ENCODE assay signal across 20 cellular contexts in the genomic region with DNA sequence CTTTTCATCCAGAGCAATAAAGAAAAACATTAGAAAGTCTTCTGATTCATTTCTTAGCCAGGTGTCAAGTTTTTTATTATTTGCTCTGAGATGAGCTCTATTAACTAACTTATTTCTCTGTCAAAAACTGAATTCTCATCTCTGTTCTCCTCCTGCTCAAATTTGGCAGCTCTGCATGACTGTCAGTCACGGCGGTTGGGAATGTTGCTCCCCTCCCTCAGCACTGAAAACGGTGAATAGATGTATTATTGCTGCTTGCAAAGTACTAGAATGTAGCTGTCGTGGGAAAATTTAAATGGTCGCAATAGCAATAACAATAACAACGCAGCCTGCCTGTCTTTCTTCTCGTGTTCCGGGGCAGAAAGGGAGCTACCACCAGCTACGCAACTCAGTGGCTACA.
DNase-seq lines count a peak whose midpoint lies in the region; ATAC-seq and TF ChIP-seq lines count a peak whose summit lies in the region.
"Had no signal": no experiment of that assay in that cellular context is flagged by ENCODE, and none has a peak within 500 bp of the region (broad histone marks: within the 10 kb centered on the region; RNA-seq: fewer than 3 reads in every experiment).

No MANE protein-coding gene starts in this region.

- H3K4me1 ChIP-seq in HUES48 (ENCODE audit: control insufficient read depth, insufficient read depth, low read length): peaks cover 25% of the 10 kb centered on the region

- peaks cover 7% of the 10 kb centered on the region for H3K27me3 Mint-ChIP-seq in chondrocyte (ENCODE audit: low read depth)

- peaks cover 52% of the 10 kb centered on the region for H3K4me1 Mint-ChIP-seq in chondrocyte (ENCODE audit: low read depth)

- H3K27ac Mint-ChIP-seq in chondrocyte (ENCODE audit: unreplicated experiment): peak overlapping the region; percentile 62
- H3K27ac Mint-ChIP-seq: CD8-positive, alpha-beta memory T cell; HFFc6 had no signal

- ATAC-seq in HG02642 (IDR thresholded peaks at IDR 0.05; ENCODE audit: poor library complexity, unreplicated experiment): no peak

- no peaks in the 10 kb centered on the region for H3K27me3 ChIP-seq in HUES48 (ENCODE audit: control insufficient read depth, insufficient read depth, low read length)

- TF ChIP-seq CTCF in chondrocyte (IDR thresholded peaks at IDR 0.05): no peak

- no peak for DNase-seq in chondrocyte (ENCODE audit: low spot score)
- DNase-seq in iPS-NIHi11 (ENCODE audit: low spot score): peak; percentile 13
- peak; percentile 39 for DNase-seq in putamen (ENCODE audit: low spot score)
- DNase-seq in NAMALWA (ENCODE audit: low spot score): no peak
- no peak for DNase-seq in T1000 (lab: John Stamatoyannopoulos, UW)
- no peak for DNase-seq in DMS153 treated with DMSO at 0.1 percent for 48 hours (lab: John Stamatoyannopoulos, UW; ENCODE audit: unreplicated experiment)
- DNase-seq: C1 segment of cervical spinal cord; CD8-positive, alpha-beta memory T cell; DMS79; HFFc6; NCI-H1105; NCI-H2081 treated with DMSO at 0.1 percent for 48 hours; NCI-H510A; NCI-H748 treated with DMSO at 0.1 percent for 48 hours; NK-92 treated with Interleukin-12 subunit alpha and Interleukin-12 subunit beta, amount 100 ng/mL, for 24 hours; Right ventricle myocardium superior had no signal

- peaks cover 2% of the 10 kb centered on the region for H3K9me3 Mint-ChIP-seq in chondrocyte (ENCODE audit: low read depth)
- H3K9me3 Mint-ChIP-seq: CD8-positive, alpha-beta memory T cell; HFFc6 had no signal

- no peak overlapping the region; the same call in 1 of the 2 replicates for H3K9ac ChIP-seq in HUES48 (ENCODE audit: low read depth, low read length)

- peak overlapping the region; percentile 53 for H3K4me3 Mint-ChIP-seq in chondrocyte (ENCODE audit: unreplicated experiment)
- H3K4me3 Mint-ChIP-seq: CD8-positive, alpha-beta memory T cell; HFFc6 had no signal

- no peaks in the 10 kb centered on the region for H3K9me3 ChIP-seq in HUES48 (ENCODE audit: control insufficient read depth, insufficient read depth, low read length)

- no peaks in the 10 kb centered on the region for H3K36me3 ChIP-seq in HUES48 (ENCODE audit: control insufficient read depth, insufficient read depth, low read length)

- peak overlapping the region; percentile 1; the same call in 1 of the 2 replicates for H3K4me3 ChIP-seq in HUES48 (ENCODE audit: low read depth, low read length)
- H3K4me3 ChIP-seq: SK-N-MC had no signal

- H3K27ac ChIP-seq in HUES48 (ENCODE audit: low read depth, low read length): no peak overlapping the region
- H3K27ac ChIP-seq: HL-60, SK-N-MC had no signal

- H3K36me3 Mint-ChIP-seq in chondrocyte (ENCODE audit: low read depth): peaks cover 5% of the 10 kb centered on the region
- H3K36me3 Mint-ChIP-seq: CD8-positive, alpha-beta memory T cell had no signal

Comparison
In these comparisons a context has a peak if more than half of its experiments do, and no peak if none do; other contexts are left out.
1. DNase-seq: peak in iPS-NIHi11 (single experiment) and putamen (single experiment); none in chondrocyte (single experiment), NAMALWA (single experiment), T1000 (single experiment) and DMS153 treated with DMSO at 0.1 percent for 48 hours (single experiment).